ENCODE assay signal across 8 cellular contexts in genomic region chr17:1999557-2000251, GRCh38. TPM values are rescaled to one million over a fixed set of nuclear protein-coding genes. Genes with fewer than 3 reads are reported as not detected.
A peak's percentile ranks its signal among the peaks of the same experiment; 100 is the strongest.
DNase-seq lines count a peak whose midpoint lies in the region; ATAC-seq and TF ChIP-seq lines count a peak whose summit lies in the region.

No MANE protein-coding gene starts in this region.

- peak overlapping the region; percentile 80 for H3K4me3 Mint-ChIP-seq in endothelial cell (ENCODE audit: unreplicated experiment)
- H3K4me3 Mint-ChIP-seq in naive thymus-derived CD8-positive, alpha-beta T cell: peak overlapping the region in 9 of 10 donors; percentile 31 to 84 (median 66)

- peaks cover 6% of the 10 kb centered on the region for H3K36me3 Mint-ChIP-seq in endothelial cell (ENCODE audit: low read depth, unreplicated experiment)
- H3K36me3 Mint-ChIP-seq in naive thymus-derived CD8-positive, alpha-beta T cell: peaks cover 0 to 7% (median 5%) of the 10 kb centered on the region in 3 donors

- TF ChIP-seq CTCF in endothelial cell (IDR thresholded peaks at IDR 0.05; ENCODE audit: unreplicated experiment): no peak

- H3K4me1 Mint-ChIP-seq in endothelial cell (ENCODE audit: unreplicated experiment): peaks cover 17% of the 10 kb centered on the region
- peaks cover 0 to 7% (median 3%) of the 10 kb centered on the region in 4 donors for H3K4me1 Mint-ChIP-seq in naive thymus-derived CD8-positive, alpha-beta T cell

- peaks cover 17% of the 10 kb centered on the region for H3K27me3 Mint-ChIP-seq in endothelial cell (ENCODE audit: unreplicated experiment)
- peaks cover 12 to 41% (median 25%) of the 10 kb centered on the region in 5 donors for H3K27me3 Mint-ChIP-seq in naive thymus-derived CD8-positive, alpha-beta T cell

- peak overlapping the region; percentile 61 for H3K27ac Mint-ChIP-seq in endothelial cell (ENCODE audit: unreplicated experiment)
- no peak overlapping the region for H3K27ac Mint-ChIP-seq in naive thymus-derived CD8-positive, alpha-beta T cell

- no peak for ATAC-seq in naive thymus-derived CD8-positive, alpha-beta T cell
- ATAC-seq in GM18867 (IDR thresholded peaks at IDR 0.05; ENCODE audit: unreplicated experiment): no peak
- ATAC-seq in HG03159 (IDR thresholded peaks at IDR 0.05; ENCODE audit: unreplicated experiment): no peak

- no peaks in the 10 kb centered on the region for H3K9me3 Mint-ChIP-seq in endothelial cell (ENCODE audit: unreplicated experiment)
- peaks cover 0 to 1% (median 0%) of the 10 kb centered on the region in 9 donors for H3K9me3 Mint-ChIP-seq in naive thymus-derived CD8-positive, alpha-beta T cell

- DNase-seq in DMS79 (lab: John Stamatoyannopoulos, UW): peak; percentile 66
- DNase-seq in NCI-H774 (lab: John Stamatoyannopoulos, UW): peak; percentile 21
- DNase-seq in endothelial cell (ENCODE audit: low spot score): peak; percentile 40
- no peak for DNase-seq in naive thymus-derived CD8-positive, alpha-beta T cell
- no peak for DNase-seq in MV-4-11 (lab: John Stamatoyannopoulos, UW)
- DNase-seq in stimulated activated naive CD4-positive, alpha-beta T cell (lab: John Stamatoyannopoulos, UW): no peak

- POLR2A ChIA-PET in naive thymus-derived CD8-positive, alpha-beta T cell (lab: Charles Lee): no interaction called here

RNA-seq across cellular contexts. Expression of gene RTN4RL1, which starts 25.4 kb away (rescaled TPM):
- total RNA-seq in endothelial cell (ENCODE audit: unreplicated experiment): not detected
- under 1 TPM; 0.41 to 0.57 TPM for total RNA-seq in naive thymus-derived CD8-positive, alpha-beta T cell
- polyA plus RNA-seq in naive thymus-derived CD8-positive, alpha-beta T cell: under 1 TPM; 0.25 to 0.44 (median 0.35) TPM

RNA-seq across cellular contexts. Expression of gene DPH1, which starts 30.2 kb away (rescaled TPM):
- total RNA-seq in endothelial cell (ENCODE audit: unreplicated experiment): 27.1 TPM
- total RNA-seq in naive thymus-derived CD8-positive, alpha-beta T cell: 100 to 1,000 TPM; 124 TPM
- polyA plus RNA-seq in naive thymus-derived CD8-positive, alpha-beta T cell: 10 to 100 TPM; 26.6 to 47.0 (median 35.5) TPM

RNA-seq across cellular contexts. Expression of gene OVCA2, which starts 42.1 kb away (rescaled TPM):
- total RNA-seq in endothelial cell (ENCODE audit: unreplicated experiment): 32.7 TPM
- total RNA-seq in naive thymus-derived CD8-positive, alpha-beta T cell: 10 to 100 TPM; 30.8 to 32.6 TPM
- 10 to 100 TPM; 43.9 to 49.1 (median 45.8) TPM for polyA plus RNA-seq in naive thymus-derived CD8-positive, alpha-beta T cell

RNA-seq across cellular contexts. Expression of gene HIC1, which starts 55.2 kb away (rescaled TPM):
- 0.72 TPM for total RNA-seq in endothelial cell (ENCODE audit: unreplicated experiment)
- total RNA-seq in naive thymus-derived CD8-positive, alpha-beta T cell: 1 to 10 TPM; 1.5 to 1.6 TPM
- polyA plus RNA-seq in naive thymus-derived CD8-positive, alpha-beta T cell: under 1 TPM in 2 of 3 donors, not detected in 1; 0.08 to 0.10 TPM

Comparison
In these comparisons a context has a peak if more than half of its experiments do, and no peak if none do; other contexts are left out.
1. DNase-seq: peak in DMS79 (single experiment), NCI-H774 (single experiment) and endothelial cell (single experiment); none in naive thymus-derived CD8-positive, alpha-beta T cell (0 of 10), MV-4-11 (single experiment) and stimulated activated naive CD4-positive, alpha-beta T cell (0 of 6).